ENCODE assay signal across 16 cellular contexts in genomic region chr2:210481601-210482124, GRCh38. TPM values are rescaled to one million over a fixed set of nuclear protein-coding genes. Genes with fewer than 3 reads are reported as not detected.
DNase-seq lines count a peak whose midpoint lies in the region; ATAC-seq and TF ChIP-seq lines count a peak whose summit lies in the region.
"Had no signal": no experiment of that assay in that cellular context is flagged by ENCODE, and none has a peak within 500 bp of the region (broad histone marks: within the 10 kb centered on the region; RNA-seq: fewer than 3 reads in every experiment).

No MANE protein-coding gene starts in this region.

- BruUV-seq in PC-3 (replicated peaks; lab: Mats Ljungman, UMichigan) (no TSS peak), OCI-LY7 (replicated peaks; lab: Mats Ljungman, UMichigan) (no TSS peak)

- peak overlapping the region; percentile 4 for H3K4me3 Mint-ChIP-seq in CD4-positive, alpha-beta T cell
- H3K4me3 Mint-ChIP-seq: HFFc6 had no signal

- H3K27ac Mint-ChIP-seq in CD4-positive, alpha-beta T cell: no peak overlapping the region
- H3K27ac Mint-ChIP-seq: HFFc6 had no signal

- intact Hi-C loops in CD4-positive, alpha-beta T cell (cut with DNase I, micrococcal nuclease): loop anchor here in 1 of 2 experiments (2.0 kb wide), 1 partner anchor 305 kb away; no protein-coding TSS in a partner anchor
- intact Hi-C loops in PC-3 (cut with micrococcal nuclease): no loop called here
- intact Hi-C loops in OCI-LY7 (cut with micrococcal nuclease; ENCODE audit: unreplicated experiment): no loop called here

- H3K9ac ChIP-seq in PC-3 (ENCODE audit: low read length) (no peak overlapping the region), trophoblast cell (ENCODE audit: low read length) (no peak overlapping the region)
- H3K9ac ChIP-seq: BLaER1 treated with 17β-estradiol and CSF1 and Interleukin-3, amounts not matched to agents 10 nM and 100 nM; GM23248 had no signal

- no peak overlapping the region for H2BK12ac ChIP-seq in trophoblast cell (ENCODE audit: low read length)

- no peak overlapping the region for H3K18ac ChIP-seq in trophoblast cell (ENCODE audit: low read length)

- no peak overlapping the region for H2BK5ac ChIP-seq in trophoblast cell (ENCODE audit: low read depth, low read length, poor library complexity)

- peaks cover 7% of the 10 kb centered on the region for H3K9me3 Mint-ChIP-seq in CD4-positive, alpha-beta T cell
- H3K9me3 Mint-ChIP-seq: HFFc6 had no signal

- H3F3A ChIP-seq in PC-3 (ENCODE audit: low read length, unreplicated experiment): no peaks in the 10 kb centered on the region

- CTCF ChIA-PET in CD4-positive, alpha-beta T cell (lab: Charles Lee): no interaction called here
- CTCF ChIA-PET in PC-3 (lab: Charles Lee) (no interaction called here), OCI-LY7 (lab: Charles Lee; ENCODE audit: unreplicated experiment) (interaction anchor here (0.5 kb wide), 1 partner anchor 43 kb away, joined by 3 read pairs; no protein-coding TSS in a partner anchor)

- DNase-seq in CD4-positive, alpha-beta T cell: no peak
- DNase-seq in PC-3 (peak; percentile 27), epithelial cell of esophagus (ENCODE audit: low read depth) (peak; percentile 42), trophoblast cell (peak; percentile 73 to 86), OCI-LY7 (ENCODE audit: low spot score) (no peak)
- DNase-seq in activated effector memory CD4-positive, alpha-beta T cell treated with Interleukin-2 at 50 U/mL for 16 hours: no peak
- DNase-seq: ACHN; CD4-positive, alpha-beta memory T cell; DMS79; GM23248; HFFc6 had no signal

- no peak for TF ChIP-seq CTCF in CD4-positive, alpha-beta T cell (IDR thresholded peaks at IDR 0.05)
- TF ChIP-seq CTCF in PC-3 (conservative IDR thresholded peaks at IDR 0.05; ENCODE audit: low read depth, low read length) (no peak), epithelial cell of esophagus (IDR thresholded peaks at IDR 0.05; ENCODE audit: insufficient read depth, low read depth, low read length, missing control alignments) (no peak), OCI-LY7 (conservative IDR thresholded peaks at IDR 0.05; ENCODE audit: low read length) (no peak)

- peaks cover 6% of the 10 kb centered on the region; the same call in 1 of the 2 replicates for H3K4me1 ChIP-seq in PC-3 (ENCODE audit: insufficient read depth, low read length)
- H3K4me1 ChIP-seq in trophoblast cell (ENCODE audit: control insufficient read depth in 1 of 2, insufficient read depth in 2 of 2, low read length in 2 of 2): no peaks in the 10 kb centered on the region
- peaks cover 12% of the 10 kb centered on the region for H3K4me1 ChIP-seq in OCI-LY7 (ENCODE audit: insufficient read depth, low read length, poor library complexity, severe bottlenecking)
- H3K4me1 ChIP-seq: HAP-1 had no signal

- H2AK5ac ChIP-seq in trophoblast cell (ENCODE audit: low read length): no peak overlapping the region

- no peak for ATAC-seq in CD4-positive, alpha-beta T cell (ENCODE audit: poor library complexity)
- no peak for ATAC-seq in PC-3
- ATAC-seq in HG03139 (IDR thresholded peaks at IDR 0.05; ENCODE audit: unreplicated experiment): no peak
- ATAC-seq: GM12878, HepG2 had no signal

- H3K9me2 ChIP-seq in PC-3 (replicated peaks; ENCODE audit: low read length): no peaks in the 10 kb centered on the region
- no peaks in the 10 kb centered on the region for H3K9me2 ChIP-seq in OCI-LY7 (ENCODE audit: insufficient read depth, low read length)

- H3K79me2 ChIP-seq in PC-3 (ENCODE audit: low read length): peaks cover 8% of the 10 kb centered on the region; the same call in 1 of the 2 replicates
- H3K79me2 ChIP-seq in trophoblast cell (ENCODE audit: control insufficient read depth, insufficient read depth, low read length, poor library complexity): no peaks in the 10 kb centered on the region
- H3K79me2 ChIP-seq in OCI-LY7 (ENCODE audit: insufficient read depth, low read depth, low read length): no peaks in the 10 kb centered on the region

- H4K20me1 ChIP-seq in PC-3 (ENCODE audit: low read length): no peaks in the 10 kb centered on the region
- no peaks in the 10 kb centered on the region for H4K20me1 ChIP-seq in OCI-LY7 (ENCODE audit: insufficient read depth, low read length)
- H4K20me1 ChIP-seq: BLaER1 treated with 17β-estradiol and CSF1 and Interleukin-3, amounts not matched to agents 10 nM and 100 nM had no signal

- no peaks in the 10 kb centered on the region for H3K27me3 ChIP-seq in CD4-positive, alpha-beta T cell (ENCODE audit: control insufficient read depth, insufficient read depth, low read length)
- H3K27me3 ChIP-seq in PC-3 (ENCODE audit: low read length) (no peaks in the 10 kb centered on the region), trophoblast cell (ENCODE audit: insufficient read depth, low read length) (no peaks in the 10 kb centered on the region)
- H3K27me3 ChIP-seq: BLaER1 treated with 17β-estradiol and CSF1 and Interleukin-3, amounts not matched to agents 10 nM and 100 nM had no signal

- H3K23ac ChIP-seq in trophoblast cell (ENCODE audit: low read length): peak overlapping the region; percentile 35

- H3K14ac ChIP-seq in trophoblast cell (ENCODE audit: low read length): no peak overlapping the region

- H3K4me1 Mint-ChIP-seq in CD4-positive, alpha-beta T cell (ENCODE audit: low read depth): peaks cover 39% of the 10 kb centered on the region

- H3K27me3 Mint-ChIP-seq in CD4-positive, alpha-beta T cell: no peaks in the 10 kb centered on the region
- H3K27me3 Mint-ChIP-seq: CD4-positive, alpha-beta memory T cell had no signal

- POLR2A ChIA-PET in CD4-positive, alpha-beta T cell (lab: Charles Lee): no interaction called here
- POLR2A ChIA-PET in PC-3 (lab: Charles Lee; ENCODE audit: unreplicated experiment): no interaction called here
- POLR2A ChIA-PET in OCI-LY7 (lab: Charles Lee): interaction anchor here (0.5 to 1.6 kb wide), 4 partner anchors 12 to 255 kb away, joined by 3 to 6 read pairs (median 4); no protein-coding TSS in a partner anchor

- H3K4me2 ChIP-seq in PC-3 (ENCODE audit: low read length) (no peak overlapping the region), trophoblast cell (ENCODE audit: low read length) (no peak overlapping the region), OCI-LY7 (ENCODE audit: low read length) (no peak overlapping the region)
- H3K4me2 ChIP-seq: BLaER1 treated with 17β-estradiol and CSF1 and Interleukin-3, amounts not matched to agents 10 nM and 100 nM had no signal

- H3K9me3 ChIP-seq in CD4-positive, alpha-beta T cell (ENCODE audit: control insufficient read depth, low read length): peaks cover 13% of the 10 kb centered on the region
- H3K9me3 ChIP-seq in PC-3 (ENCODE audit: low read length) (no peaks in the 10 kb centered on the region), trophoblast cell (ENCODE audit: insufficient read depth, low read depth, low read length) (peaks cover 3% of the 10 kb centered on the region), OCI-LY7 (ENCODE audit: low read length) (no peaks in the 10 kb centered on the region)
- H3K9me3 ChIP-seq: HAP-1 had no signal

- no peak overlapping the region for H3K4ac ChIP-seq in trophoblast cell (ENCODE audit: low read depth, low read length)

- no peak overlapping the region for H3K27ac ChIP-seq in CD4-positive, alpha-beta T cell (ENCODE audit: low read depth, low read length)
- no peak overlapping the region for H3K27ac ChIP-seq in PC-3 (ENCODE audit: low read length)
- no peak overlapping the region for H3K27ac ChIP-seq in trophoblast cell (ENCODE audit: low read depth, low read length)
- H3K27ac ChIP-seq in OCI-LY7 (ENCODE audit: low read depth, low read length, poor library complexity, severe bottlenecking): no peak overlapping the region
- H3K27ac ChIP-seq: BLaER1 treated with 17β-estradiol and CSF1 and Interleukin-3, amounts not matched to agents 10 nM and 100 nM; GM23248 had no signal

- H3K36me3 ChIP-seq in PC-3 (ENCODE audit: low read depth, low read length) (peaks cover 7% of the 10 kb centered on the region; the same call in 1 of the 2 replicates), trophoblast cell (ENCODE audit: control insufficient read depth in 1 of 2, insufficient read depth in 2 of 2, low read length in 2 of 2) (no peaks in the 10 kb centered on the region), OCI-LY7 (ENCODE audit: insufficient read depth, low read length) (no peaks in the 10 kb centered on the region)
- H3K36me3 ChIP-seq: HAP-1 had no signal

- no peak overlapping the region for H2BK120ac ChIP-seq in trophoblast cell (ENCODE audit: insufficient read depth, low read length, poor library complexity)

- no CpG with 5 or more reads among the region's 1 CpG for WGBS in trophoblast cell (ENCODE audit: extremely low coverage, insufficient coverage, insufficient read length)

- no peaks in the 10 kb centered on the region for H3K79me1 ChIP-seq in trophoblast cell (ENCODE audit: low read length)

- H4K8ac ChIP-seq in trophoblast cell (ENCODE audit: low read depth, low read length): no peak overlapping the region

- H4K91ac ChIP-seq in trophoblast cell (ENCODE audit: low read depth, low read length): no peak overlapping the region

- H3K4me3 ChIP-seq in PC-3 (ENCODE audit: low read length): no peak overlapping the region
- H3K4me3 ChIP-seq in epithelial cell of esophagus (ENCODE audit: low read length): no peak overlapping the region
- no peak overlapping the region for H3K4me3 ChIP-seq in trophoblast cell (ENCODE audit: low read depth, low read length)
- no peak overlapping the region for H3K4me3 ChIP-seq in OCI-LY7 (ENCODE audit: low read depth, low read length, poor library complexity, severe bottlenecking)
- H3K4me3 ChIP-seq: BLaER1 treated with 17β-estradiol and CSF1 and Interleukin-3, amounts not matched to agents 10 nM and 100 nM; GM12878; GM23248; HAP-1 had no signal

- H2AFZ ChIP-seq in PC-3 (ENCODE audit: low read length) (no peak overlapping the region), trophoblast cell (ENCODE audit: insufficient read depth, low read length, poor library complexity) (no peak overlapping the region), OCI-LY7 (ENCODE audit: low read length) (no peak overlapping the region)
- H2AFZ ChIP-seq: GM23248 had no signal

- no peak overlapping the region for H4K12ac ChIP-seq in trophoblast cell (ENCODE audit: low read depth, low read length)

- peaks cover 11% of the 10 kb centered on the region for H3K36me3 Mint-ChIP-seq in CD4-positive, alpha-beta T cell (ENCODE audit: low read depth)

RNA-seq across cellular contexts. Expression of gene LANCL1, which starts 5.1 kb away (rescaled TPM):
- total RNA-seq in CD4-positive, alpha-beta T cell: 10 to 100 TPM; 22.4 to 23.3 TPM
- 16.0 and 19.0 TPM in 2 replicates for total RNA-seq in PC-3 (2014; rRNA removed)
- 17.5 and 19.5 TPM in 2 replicates for polyA plus RNA-seq in trophoblast cell (2013)
- total RNA-seq in OCI-LY7 (2014; rRNA removed; shearing (Covaris generic)): 20.4 and 22.5 TPM in 2 replicates
- total RNA-seq in OCI-LY7 (2022): 55.2 and 67.3 TPM in 2 replicates

Comparison
In these comparisons a context has a peak if more than half of its experiments do, and no peak if none do; other contexts are left out.
1. DNase-seq: peak in PC-3 (single experiment), epithelial cell of esophagus (single experiment) and trophoblast cell (2 of 2); none in CD4-positive, alpha-beta T cell (0 of 10), OCI-LY7 (single experiment) and activated effector memory CD4-positive, alpha-beta T cell treated with Interleukin-2 at 50 U/mL for 16 hours (single experiment).